In genomic region chr11:46121724-46122477, GRCh38 we compare ENCODE assay signal across 8 cellular contexts. TPM values are rescaled to one million over a fixed set of nuclear protein-coding genes. Genes with fewer than 3 reads are reported as not detected.
DNase-seq lines count a peak whose midpoint lies in the region; ATAC-seq and TF ChIP-seq lines count a peak whose summit lies in the region.

No MANE protein-coding gene starts in this region.

- H3K4me3 ChIP-seq in GM12864 (ENCODE audit: low read depth, low read length), result peak overlapping the region; percentile 55

- H3K27ac Mint-ChIP-seq in progenitor cell of endocrine pancreas, result peak overlapping the region; percentile 95

- peak; percentile 81 for DNase-seq in GM12864 (ENCODE audit: low read depth)
- peak; percentile 88 for DNase-seq in NCI-H1105 (lab: John Stamatoyannopoulos, UW)
- peak; percentile 55 to 87 for DNase-seq in SW 1271 (lab: John Stamatoyannopoulos, UW)
- DNase-seq in left cardiac atrium, result peak; percentile 84
- peak; percentile 50 for DNase-seq in progenitor cell of endocrine pancreas (ENCODE audit: low spot score, unreplicated experiment)
- peak; percentile 83 for DNase-seq in ureter (ENCODE audit: low spot score)

- peak overlapping the region; percentile 80 for H3K27ac ChIP-seq in adipose tissue (ENCODE audit: low read depth, low read length)

- TF ChIP-seq CTCF in GM12864 (IDR thresholded peaks at IDR 0.05; ENCODE audit: low read depth, low read length, missing control alignments) (no peak), progenitor cell of endocrine pancreas (IDR thresholded peaks at IDR 0.05; ENCODE audit: unreplicated experiment) (no peak)

- H3K9me3 Mint-ChIP-seq in progenitor cell of endocrine pancreas (ENCODE audit: low read depth), result no peaks in the 10 kb centered on the region

- H3K27me3 Mint-ChIP-seq in progenitor cell of endocrine pancreas, result no peaks in the 10 kb centered on the region

- 0 to 1% (median 0%) methylated on average over 46 to 74 of the region's 74 CpGs for WGBS in adipose tissue, 3 donors

- intact Hi-C loops in left cardiac atrium (cut with DNase I), result loop anchor here in 1 of 2 donors (5.0 kb wide), 1 partner anchor 115 kb away; no protein-coding TSS in a partner anchor

- no peaks in the 10 kb centered on the region for H3K36me3 Mint-ChIP-seq in progenitor cell of endocrine pancreas (ENCODE audit: insufficient read depth)

- ATAC-seq in HG02623 (IDR thresholded peaks at IDR 0.05; ENCODE audit: unreplicated experiment), result peak; percentile 37
- peak; percentile 27 to 53 for ATAC-seq in left cardiac atrium

- H3K4me3 Mint-ChIP-seq in progenitor cell of endocrine pancreas (ENCODE audit: low read depth), result peak overlapping the region; percentile 83

- peaks cover 22% of the 10 kb centered on the region for H3K4me1 Mint-ChIP-seq in progenitor cell of endocrine pancreas (ENCODE audit: low read depth)

RNA-seq across cellular contexts. Expression of gene PHF21A, which starts 0.6 kb away (rescaled TPM):
- 10 to 100 TPM in 2 of 3 donors, 1 to 10 TPM in 1; 6.5 to 29.5 (median 14.0) TPM for polyA plus RNA-seq in adipose tissue
- 10 to 100 TPM; 39.7 to 40.4 TPM for total RNA-seq in left cardiac atrium
- 65.5 and 70.1 TPM in 2 replicates for total RNA-seq in progenitor cell of endocrine pancreas
- 51.1 TPM for total RNA-seq in ureter

Comparison
In these comparisons a context has a peak if more than half of its experiments do, and no peak if none do; other contexts are left out.
1. Peak in every context shown above with its lines: DNase-seq, ATAC-seq, H3K4me3 ChIP-seq and H3K27ac ChIP-seq.